5 cellular contexts compared by ENCODE assay signal in the genomic region with DNA sequence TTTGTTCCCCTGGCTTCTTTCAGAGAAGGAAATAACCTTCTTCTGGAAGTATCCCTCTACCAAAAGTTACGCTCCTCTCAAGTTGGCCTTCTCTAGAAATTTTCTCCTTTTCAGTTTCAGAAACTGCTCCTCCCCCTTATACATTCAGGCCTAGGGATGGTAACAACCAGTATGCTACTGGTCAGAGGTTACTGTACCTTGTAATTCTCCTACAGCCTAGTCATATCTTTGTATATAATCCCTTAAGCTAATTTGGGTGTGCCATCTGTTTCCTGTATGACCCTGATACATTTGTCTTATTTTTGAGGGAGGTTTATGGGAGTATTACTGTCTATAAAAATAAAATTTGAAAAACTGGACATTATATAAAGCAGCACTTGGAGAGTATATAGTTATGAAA.
DNase-seq lines count a peak whose midpoint lies in the region; ATAC-seq, FAIRE-seq and TF ChIP-seq lines count a peak whose summit lies in the region.
"Not testable (repeated sequence)": the region's sequence is repeated elsewhere in the genome, so short reads cannot be mapped to it uniquely, and the experiment has no call there.

No MANE protein-coding gene starts in this region.

- H4K20me1 ChIP-seq in PC-3 (ENCODE audit: low read length); K562 (replicated peaks; ENCODE audit: control insufficient read depth, insufficient read depth, low read length): not testable (repeated sequence)

- intact Hi-C loops in PC-3 (cut with micrococcal nuclease); K562 (cut with micrococcal nuclease); left colon (cut with DNase I, micrococcal nuclease); mucosa of descending colon (cut with DNase I, micrococcal nuclease): not testable (repeated sequence)

- not testable (repeated sequence) for H3K4me2 ChIP-seq in PC-3 (ENCODE audit: low read length); K562 (ENCODE audit: insufficient read depth, low read length)

- in situ Hi-C loops in K562 (cut with MboI), result not testable (repeated sequence)

- not testable (repeated sequence) for H3K4me1 ChIP-seq in PC-3 (ENCODE audit: insufficient read depth, low read length); K562 (replicated peaks in 1 of 2; ENCODE audit: control insufficient read depth in 2 of 2, insufficient read depth in 2 of 2, low read length in 2 of 2); mucosa of descending colon (ENCODE audit: low read depth)

- H3F3A ChIP-seq in PC-3 (ENCODE audit: low read length, unreplicated experiment), result not testable (repeated sequence)

- no CpG with 5 or more reads among the region's 1 CpG for WGBS in K562 (ENCODE audit: insufficient coverage, low coverage, missing lambda C conversion rate)

- not testable (repeated sequence) for H3K9me2 ChIP-seq in PC-3 (replicated peaks; ENCODE audit: low read length)

- H3K36me3 ChIP-seq in PC-3 (ENCODE audit: low read depth, low read length); K562 (ENCODE audit: control insufficient read depth, insufficient read depth, low read length); mucosa of descending colon (ENCODE audit: low read depth): not testable (repeated sequence)

- POLR2A ChIA-PET in PC-3 (lab: Charles Lee; ENCODE audit: unreplicated experiment); K562 (lab: Yijun Ruan, JAX): not testable (repeated sequence)

- not testable (repeated sequence) for H3K9me3 ChIP-seq in PC-3 (ENCODE audit: low read length); K562 (replicated peaks; ENCODE audit: control insufficient read depth, insufficient read depth, low read depth, low read length); mucosa of descending colon

- not testable (repeated sequence) for TF ChIP-seq POLR2A in K562 (conservative IDR thresholded peaks at IDR 0.05)

- not testable (repeated sequence) for H3K79me2 ChIP-seq in PC-3 (ENCODE audit: low read length); K562 (ENCODE audit: control insufficient read depth, insufficient read depth, low read length)

- TF ChIP-seq RAD21 in K562 (CRISPR knock-in tag; conservative IDR thresholded peaks at IDR 0.05 in 1 of 2, IDR thresholded peaks at IDR 0.05 in 1 of 2), result not testable (repeated sequence)

- CTCF ChIA-PET in PC-3 (lab: Charles Lee); K562 (lab: Yijun Ruan, JAX; ENCODE audit: low intra/inter-chr PET ratio): not testable (repeated sequence)

- not testable (repeated sequence) for TF ChIP-seq EP300 in K562 (IDR thresholded peaks at IDR 0.05; ENCODE audit: low read length)

- BruUV-seq in PC-3 (replicated peaks; lab: Mats Ljungman, UMichigan); K562 (replicated peaks; lab: Mats Ljungman, UMichigan): not testable (repeated sequence)

- FAIRE-seq in K562 (lab: Jason Lieb, UNC), result not testable (repeated sequence)

- not testable (repeated sequence) for H3K27me3 ChIP-seq in PC-3 (ENCODE audit: low read length); K562 (ENCODE audit: control insufficient read depth in 2 of 2, insufficient read depth in 2 of 2, low read length in 2 of 2)

- not testable (repeated sequence) for TF ChIP-seq CTCF in PC-3 (conservative IDR thresholded peaks at IDR 0.05; ENCODE audit: low read depth, low read length); K562 (IDR thresholded peaks at IDR 0.05 in 2 of 3, conservative IDR thresholded peaks at IDR 0.05 in 1 of 3; ENCODE audit: insufficient read depth in 2 of 3, low read depth in 1 of 3, low read length in 3 of 3); mucosa of descending colon (IDR thresholded peaks at IDR 0.05)

- ATAC-seq in PC-3, result peak; percentile 24; the same call in 1 of the 2 replicates
- 0 out of 3 replicates have a peak, but pooled peaks have one; percentile 34 for ATAC-seq in K562
- ATAC-seq in esophagus mucosa, result peak; percentile 59
- ATAC-seq in left colon, result peak; percentile 84
- ATAC-seq in mucosa of descending colon, result peak; percentile 69

- H3K9ac ChIP-seq in PC-3 (ENCODE audit: low read length); K562 (ENCODE audit: insufficient read depth in 1 of 2, low read depth in 2 of 2, low read length in 2 of 2): not testable (repeated sequence)

- not testable (repeated sequence) for DNase-seq in PC-3; K562 (ENCODE audit: extremely low read depth in 1 of 4, low spot score in 3 of 4); left colon; mucosa of descending colon

- H3K27ac ChIP-seq in PC-3 (ENCODE audit: low read length); K562 (ENCODE audit: extremely low read depth, low read depth, low read length): not testable (repeated sequence)

- not testable (repeated sequence) for H2AFZ ChIP-seq in PC-3 (ENCODE audit: low read length); K562 (ENCODE audit: low read depth, low read length)

- not testable (repeated sequence) for H3K4me3 ChIP-seq in PC-3 (ENCODE audit: low read length); K562; mucosa of descending colon

- not testable (repeated sequence) for H3K9me1 ChIP-seq in K562 (ENCODE audit: control insufficient read depth, insufficient read depth, low read length)

Comparison
In these comparisons a context has a peak if more than half of its experiments do, and no peak if none do; other contexts are left out.
1. ATAC-seq: peak in every context shown above with its lines; median percentile 84 in left colon; 69 in mucosa of descending colon; 59 in esophagus mucosa; 34 in K562; 24 in PC-3.